Comparison of ENCODE assay signal across 1 cellular context in the genomic region with DNA sequence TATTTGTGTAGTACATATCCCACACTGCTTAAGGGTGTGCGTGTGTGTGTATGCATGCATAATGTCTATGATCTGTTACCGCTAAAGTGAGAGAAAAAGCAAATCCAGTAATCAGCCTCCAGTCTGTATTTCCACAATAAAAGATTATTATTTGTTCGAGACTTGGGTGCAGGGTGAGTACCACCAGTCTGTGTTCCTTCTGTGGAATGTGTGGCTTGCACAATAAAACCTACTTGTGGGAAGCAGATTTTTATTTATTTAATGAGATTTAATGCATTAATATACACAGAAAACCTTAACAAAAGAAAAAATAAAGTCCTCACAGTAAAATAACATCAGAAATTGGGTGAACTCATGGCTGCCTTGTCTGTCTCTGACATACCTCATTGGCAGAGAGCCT.
TF ChIP-seq lines count a peak whose summit lies in the region.

No MANE protein-coding gene starts in this region.

TF ChIP-seq in GM23338, 12 proteins besides CTCF, POLR2A, EP300 and RAD21 (continued from another document):
- no peak for TF ChIP-seq NANOG (IDR thresholded peaks at IDR 0.05; ENCODE audit: borderline replicate concordance)
- TF ChIP-seq STAT1 (IDR thresholded peaks at IDR 0.05; ENCODE audit: unreplicated experiment): no peak
- TF ChIP-seq POLR2AphosphoS5 (IDR thresholded peaks at IDR 0.05; ENCODE audit: low read depth): no peak
- TF ChIP-seq EZH2phosphoT487 (IDR thresholded peaks at IDR 0.05; ENCODE audit: unreplicated experiment): no peak
- TF ChIP-seq REST (IDR thresholded peaks at IDR 0.05; ENCODE audit: unreplicated experiment): no peak
- no peak for TF ChIP-seq JUNB (IDR thresholded peaks at IDR 0.05; ENCODE audit: unreplicated experiment)
